11 cellular contexts compared by ENCODE assay signal in genomic region chr3:53114412-53115074, GRCh38. TPM values are rescaled to one million over a fixed set of nuclear protein-coding genes. Genes with fewer than 3 reads are reported as not detected.
DNase-seq lines count a peak whose midpoint lies in the region; ATAC-seq and TF ChIP-seq lines count a peak whose summit lies in the region.
"Had no signal": no experiment of that assay in that cellular context is flagged by ENCODE, and none has a peak within 500 bp of the region (broad histone marks: within the 10 kb centered on the region; RNA-seq: fewer than 3 reads in every experiment).

No MANE protein-coding gene starts in this region.

- H3K9me2 ChIP-seq in SK-N-SH, result no peaks in the 10 kb centered on the region

- no peaks in the 10 kb centered on the region for H3K79me2 ChIP-seq in SK-N-SH (ENCODE audit: insufficient read depth)

- no peak overlapping the region for H3K27ac Mint-ChIP-seq in natural killer cell treated with Interleukin-12 subunit alpha and Interleukin-12 subunit beta and Interleukin-15 and Interleukin-18, amount 100 ng/mL, for 72 hours
- H3K27ac Mint-ChIP-seq in CD4-positive, alpha-beta memory T cell, result no peak overlapping the region
- H3K27ac Mint-ChIP-seq: activated naive CD8-positive, alpha-beta T cell; nephron had no signal

- peaks cover 0 to 6% of the 10 kb centered on the region in 2 donors for H3K4me1 Mint-ChIP-seq in natural killer cell treated with Interleukin-12 subunit alpha and Interleukin-12 subunit beta and Interleukin-15 and Interleukin-18, amount 100 ng/mL, for 72 hours (ENCODE audit: low read depth in 2 of 2)
- peaks cover 2 to 7% (median 5%) of the 10 kb centered on the region in 4 donors for H3K4me1 Mint-ChIP-seq in CD4-positive, alpha-beta memory T cell

- TF ChIP-seq CTCF in SK-N-SH (IDR thresholded peaks at IDR 0.05), result no peak

- no peaks in the 10 kb centered on the region for H3K27me3 Mint-ChIP-seq in natural killer cell treated with Interleukin-12 subunit alpha and Interleukin-12 subunit beta and Interleukin-15 and Interleukin-18, amount 100 ng/mL, for 72 hours
- no peaks in the 10 kb centered on the region for H3K27me3 Mint-ChIP-seq in CD4-positive, alpha-beta memory T cell
- H3K27me3 Mint-ChIP-seq: activated naive CD8-positive, alpha-beta T cell had no signal

- no peak for ATAC-seq in SK-N-SH treated with all-trans-retinoic acid at 6 μM for 48 hours
- ATAC-seq in natural killer cell treated with Interleukin-12 subunit alpha and Interleukin-12 subunit beta and Interleukin-15 and Interleukin-18, amount 100 ng/mL, for 72 hours, result peak; percentile 81 to 92

- H4K20me1 ChIP-seq in SK-N-SH (ENCODE audit: insufficient read depth), result no peaks in the 10 kb centered on the region

- peak overlapping the region; percentile 30 to 33; a peak in 3 of 4 replicates for H3K27ac ChIP-seq in SK-N-SH (ENCODE audit: low read depth in 2 of 2, low read length in 1 of 2)
- no peak overlapping the region for H3K27ac ChIP-seq in CD4-positive, alpha-beta memory T cell (ENCODE audit: low read depth, low read length)
- H3K27ac ChIP-seq: A549 had no signal

- H3K4me2 ChIP-seq in SK-N-SH, result no peak overlapping the region
- H3K4me2 ChIP-seq: A549 had no signal

- H3K36me3 Mint-ChIP-seq in natural killer cell treated with Interleukin-12 subunit alpha and Interleukin-12 subunit beta and Interleukin-15 and Interleukin-18, amount 100 ng/mL, for 72 hours, result peaks cover 9% of the 10 kb centered on the region
- H3K36me3 Mint-ChIP-seq in CD4-positive, alpha-beta memory T cell, result peaks cover 17 to 37% of the 10 kb centered on the region in 2 donors

- DNase-seq in SK-N-SH, result no peak
- peak; percentile 77 for DNase-seq in HS-5 (ENCODE audit: low read depth)
- DNase-seq in amniotic epithelial cell (ENCODE audit: low read depth), result peak; percentile 46
- DNase-seq in natural killer cell treated with Interleukin-12 subunit alpha and Interleukin-12 subunit beta and Interleukin-15 and Interleukin-18, amount 100 ng/mL, for 72 hours (ENCODE audit: low spot score), result no peak
- DNase-seq in CD4-positive, alpha-beta memory T cell, result no peak
- no peak for DNase-seq in hypothalamus (lab: John Stamatoyannopoulos, UW)
- DNase-seq in COR-L47 (lab: John Stamatoyannopoulos, UW), result no peak

- CTCF ChIA-PET in SK-N-SH (lab: Yijun Ruan, JAX), result interaction anchor here (0.7 to 15.2 kb wide), 37 partner anchors 8 to 819 kb away, joined by 3 to 206 read pairs (median 4); partner anchors contain the start of genes MUSTN1 and RFT1
- CTCF ChIA-PET in CD4-positive, alpha-beta memory T cell (lab: Charles Lee; ENCODE audit: partially characterized antibody), result interaction anchor here (0.7 to 13.7 kb wide), 25 partner anchors 8 to 595 kb away, joined by 3 to 254 read pairs (median 4); partner anchors contain the start of genes PRKCD and RFT1

- 80% methylated on average over 5 of the region's 5 CpGs for WGBS in SK-N-SH (ENCODE audit: low lambda C conversion rate)

- H3K4me3 ChIP-seq in SK-N-SH (ENCODE audit: low read depth in 2 of 2, low read length in 1 of 2), result no peak overlapping the region
- no peak overlapping the region for H3K4me3 ChIP-seq in CD4-positive, alpha-beta memory T cell (ENCODE audit: low read length in 2 of 2)
- H3K4me3 ChIP-seq: A549 had no signal

- intact Hi-C loops in CD4-positive, alpha-beta memory T cell (cut with micrococcal nuclease), result loop anchor here (1.0 to 5.0 kb wide), 3 partner anchors 20 to 183 kb away; no protein-coding TSS in a partner anchor

- no peak overlapping the region for H3K9ac ChIP-seq in SK-N-SH

- H3K4me3 Mint-ChIP-seq in natural killer cell treated with Interleukin-12 subunit alpha and Interleukin-12 subunit beta and Interleukin-15 and Interleukin-18, amount 100 ng/mL, for 72 hours, result no peak overlapping the region
- no peak overlapping the region for H3K4me3 Mint-ChIP-seq in CD4-positive, alpha-beta memory T cell
- H3K4me3 Mint-ChIP-seq: activated naive CD8-positive, alpha-beta T cell; nephron had no signal

- H3K9me3 ChIP-seq in SK-N-SH, result no peaks in the 10 kb centered on the region
- no peaks in the 10 kb centered on the region for H3K9me3 ChIP-seq in CD4-positive, alpha-beta memory T cell (ENCODE audit: control insufficient read depth in 1 of 2, low read length in 2 of 2)
- H3K9me3 ChIP-seq: A549 had no signal

- no peak for TF ChIP-seq EP300 in SK-N-SH (IDR thresholded peaks at IDR 0.05; ENCODE audit: borderline replicate concordance in 1 of 2, low read depth in 1 of 2, low read length in 1 of 2)

- peaks cover 0 to 13% of the 10 kb centered on the region in 2 experiments; a peak in 1 of 4 replicates for H3K4me1 ChIP-seq in SK-N-SH (ENCODE audit: control insufficient read depth in 1 of 2, insufficient read depth in 2 of 2, low read depth in 1 of 2, low read length in 1 of 2)
- peaks cover 13% of the 10 kb centered on the region for H3K4me1 ChIP-seq in CD4-positive, alpha-beta memory T cell (ENCODE audit: insufficient read depth, low read length)

- no peaks in the 10 kb centered on the region for H3K27me3 ChIP-seq in SK-N-SH (ENCODE audit: insufficient read depth)
- H3K27me3 ChIP-seq in CD4-positive, alpha-beta memory T cell (ENCODE audit: insufficient read depth, low read length), result no peaks in the 10 kb centered on the region

- TF ChIP-seq RAD21 in SK-N-SH (IDR thresholded peaks at IDR 0.05; ENCODE audit: low read length), result no peak

- H3K9me3 Mint-ChIP-seq in natural killer cell treated with Interleukin-12 subunit alpha and Interleukin-12 subunit beta and Interleukin-15 and Interleukin-18, amount 100 ng/mL, for 72 hours, result no peaks in the 10 kb centered on the region
- no peaks in the 10 kb centered on the region for H3K9me3 Mint-ChIP-seq in CD4-positive, alpha-beta memory T cell
- H3K9me3 Mint-ChIP-seq: nephron had no signal

- no peaks in the 10 kb centered on the region for H3F3A ChIP-seq in SK-N-SH (replicated peaks; ENCODE audit: insufficient read depth)

- H3K36me3 ChIP-seq in SK-N-SH (replicated peaks in 1 of 2; ENCODE audit: control insufficient read depth in 1 of 2, insufficient read depth in 2 of 2, low read length in 1 of 2), result peaks cover 36 to 38% of the 10 kb centered on the region in 2 experiments
- H3K36me3 ChIP-seq in CD4-positive, alpha-beta memory T cell (ENCODE audit: insufficient read depth, low read length), result peaks cover 43% of the 10 kb centered on the region

- POLR2A ChIA-PET in SK-N-SH (lab: Yijun Ruan, JAX), result interaction anchor here (1.1 kb wide), 1 partner anchor 81 kb away, joined by 3 read pairs; no protein-coding TSS in a partner anchor
- POLR2A ChIA-PET in CD4-positive, alpha-beta memory T cell (lab: Charles Lee; ENCODE audit: partially characterized antibody), result interaction anchor here (1.7 kb wide), 1 partner anchor 82 kb away, joined by 4 read pairs; no protein-coding TSS in a partner anchor

- H2AFZ ChIP-seq in SK-N-SH (ENCODE audit: low read depth), result no peak overlapping the region

TF ChIP-seq in SK-N-SH, 30 proteins besides CTCF, POLR2A, EP300 and RAD21 (continues in another document):
- no peak for TF ChIP-seq NRF1 (IDR thresholded peaks at IDR 0.05; ENCODE audit: low read depth, low read length)
- no peak for TF ChIP-seq RXRA (IDR thresholded peaks at IDR 0.05; ENCODE audit: borderline replicate concordance, low read depth)
- TF ChIP-seq, protein P1, sequence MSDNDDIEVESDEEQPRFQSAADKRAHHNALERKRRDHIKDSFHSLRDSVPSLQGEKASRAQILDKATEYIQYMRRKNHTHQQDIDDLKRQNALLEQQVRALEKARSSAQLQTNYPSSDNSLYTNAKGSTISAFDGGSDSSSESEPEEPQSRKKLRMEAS (IDR thresholded peaks at IDR 0.05; ENCODE audit: low read depth), result no peak

TF ChIP-seq in SK-N-SH treated with all-trans-retinoic acid at 6 μM for 48 hours, 23 proteins besides CTCF, POLR2A, EP300 and RAD21 (continues in another document):
- TF ChIP-seq ISL1 (CRISPR knock-in tag; IDR thresholded peaks at IDR 0.05) (no peak), GLIS3 (CRISPR knock-in tag; IDR thresholded peaks at IDR 0.05) (no peak), ZFP30 (CRISPR knock-in tag; IDR thresholded peaks at IDR 0.05) (no peak), TOX (CRISPR knock-in tag; IDR thresholded peaks at IDR 0.05; ENCODE audit: borderline replicate concordance) (no peak)
- TF ChIP-seq, protein P2, sequence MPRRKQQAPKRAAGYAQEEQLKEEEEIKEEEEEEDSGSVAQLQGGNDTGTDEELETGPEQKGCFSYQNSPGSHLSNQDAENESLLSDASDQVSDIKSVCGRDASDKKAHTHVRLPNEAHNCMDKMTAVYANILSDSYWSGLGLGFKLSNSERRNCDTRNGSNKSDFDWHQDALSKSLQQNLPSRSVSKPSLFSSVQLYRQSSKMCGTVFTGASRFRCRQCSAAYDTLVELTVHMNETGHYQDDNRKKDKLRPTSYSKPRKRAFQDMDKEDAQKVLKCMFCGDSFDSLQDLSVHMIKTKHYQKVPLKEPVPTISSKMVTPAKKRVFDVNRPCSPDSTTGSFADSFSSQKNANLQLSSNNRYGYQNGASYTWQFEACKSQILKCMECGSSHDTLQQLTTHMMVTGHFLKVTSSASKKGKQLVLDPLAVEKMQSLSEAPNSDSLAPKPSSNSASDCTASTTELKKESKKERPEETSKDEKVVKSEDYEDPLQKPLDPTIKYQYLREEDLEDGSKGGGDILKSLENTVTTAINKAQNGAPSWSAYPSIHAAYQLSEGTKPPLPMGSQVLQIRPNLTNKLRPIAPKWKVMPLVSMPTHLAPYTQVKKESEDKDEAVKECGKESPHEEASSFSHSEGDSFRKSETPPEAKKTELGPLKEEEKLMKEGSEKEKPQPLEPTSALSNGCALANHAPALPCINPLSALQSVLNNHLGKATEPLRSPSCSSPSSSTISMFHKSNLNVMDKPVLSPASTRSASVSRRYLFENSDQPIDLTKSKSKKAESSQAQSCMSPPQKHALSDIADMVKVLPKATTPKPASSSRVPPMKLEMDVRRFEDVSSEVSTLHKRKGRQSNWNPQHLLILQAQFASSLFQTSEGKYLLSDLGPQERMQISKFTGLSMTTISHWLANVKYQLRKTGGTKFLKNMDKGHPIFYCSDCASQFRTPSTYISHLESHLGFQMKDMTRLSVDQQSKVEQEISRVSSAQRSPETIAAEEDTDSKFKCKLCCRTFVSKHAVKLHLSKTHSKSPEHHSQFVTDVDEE (CRISPR knock-in tag; IDR thresholded peaks at IDR 0.05), result no peak

RNA-seq across cellular contexts. Expression of gene RFT1, which starts 15.7 kb away (rescaled TPM):
- polyA plus RNA-seq in SK-N-SH (2012; rRNA removed), result 13.8 and 22.9 TPM in 2 replicates
- 13.3 and 17.1 TPM in 2 replicates for polyA plus RNA-seq in SK-N-SH (2012; cell fraction: cytosol; rRNA removed)
- 11.7 and 14.6 TPM in 2 replicates for polyA plus RNA-seq in SK-N-SH (2012; cell fraction: nucleus; rRNA removed)
- total RNA-seq in natural killer cell treated with Interleukin-12 subunit alpha and Interleukin-12 subunit beta and Interleukin-15 and Interleukin-18, amount 100 ng/mL, for 72 hours, result 10 to 100 TPM; 33.1 to 51.6 TPM
- total RNA-seq in CD4-positive, alpha-beta memory T cell, result 10 to 100 TPM; 25.3 to 28.4 TPM
- 10 to 100 TPM; 21.2 to 23.8 TPM for polyA plus RNA-seq in CD4-positive, alpha-beta memory T cell

RNA-seq across cellular contexts. Expression of gene PRKCD, which starts 46.5 kb away (rescaled TPM):
- polyA plus RNA-seq in SK-N-SH (2012; rRNA removed), result 24.5 and 29.0 TPM in 2 replicates
- 14.3 and 19.6 TPM in 2 replicates for polyA plus RNA-seq in SK-N-SH (2012; cell fraction: cytosol; rRNA removed)
- polyA plus RNA-seq in SK-N-SH (2012; cell fraction: nucleus; rRNA removed), result 28.9 and 32.1 TPM in 2 replicates
- total RNA-seq in natural killer cell treated with Interleukin-12 subunit alpha and Interleukin-12 subunit beta and Interleukin-15 and Interleukin-18, amount 100 ng/mL, for 72 hours, result 10 to 100 TPM; 14.1 to 34.9 TPM
- 10 to 100 TPM; 15.7 to 16.6 TPM for total RNA-seq in CD4-positive, alpha-beta memory T cell
- polyA plus RNA-seq in CD4-positive, alpha-beta memory T cell, result 10 to 100 TPM in 1 of 2 donors, 1 to 10 TPM in 1; 6.6 to 26.4 TPM

Comparison
In these comparisons a context has a peak if more than half of its experiments do, and no peak if none do; other contexts are left out.
1. DNase-seq: peak in HS-5 (single experiment) and amniotic epithelial cell (single experiment); none in SK-N-SH (single experiment), natural killer cell treated with Interleukin-12 subunit alpha and Interleukin-12 subunit beta and Interleukin-15 and Interleukin-18, amount 100 ng/mL, for 72 hours (single experiment), CD4-positive, alpha-beta memory T cell (0 of 5), hypothalamus (0 of 51) and COR-L47 (single experiment).